7 cellular contexts compared by ENCODE assay signal in genomic region chr17:77164483-77165030, GRCh38. TPM values are rescaled to one million over a fixed set of nuclear protein-coding genes. Genes with fewer than 3 reads are reported as not detected.
DNase-seq lines count a peak whose midpoint lies in the region; ATAC-seq and TF ChIP-seq lines count a peak whose summit lies in the region.

No MANE protein-coding gene starts in this region.

- 64% methylated on average over 6 of the region's 6 CpGs for WGBS in suprapubic skin

- H3K27me3 ChIP-seq in SJCRH30 = no peaks in the 10 kb centered on the region
- no peaks in the 10 kb centered on the region for H3K27me3 ChIP-seq in BE2C
- no peaks in the 10 kb centered on the region for H3K27me3 ChIP-seq in suprapubic skin

- ATAC-seq in Right ventricle myocardium superior (ENCODE audit: poor library complexity) (peak; percentile 78), sciatic nerve (peak; percentile 31)

- H3K36me3 Mint-ChIP-seq in IgD-negative memory B cell = peaks cover 19% of the 10 kb centered on the region

- peaks cover 2 to 13% (median 7%) of the 10 kb centered on the region in 3 donors for H3K9me3 Mint-ChIP-seq in IgD-negative memory B cell

- H3K27me3 Mint-ChIP-seq in IgD-negative memory B cell = no peaks in the 10 kb centered on the region

- H3K4me1 Mint-ChIP-seq in IgD-negative memory B cell = peaks cover 40 to 58% (median 41%) of the 10 kb centered on the region in 3 donors

- TF ChIP-seq CTCF in BE2C (IDR thresholded peaks at IDR 0.05; ENCODE audit: low read depth, low read length) = no peak
- TF ChIP-seq CTCF in suprapubic skin (IDR thresholded peaks at IDR 0.05) = no peak

- H3K4me3 Mint-ChIP-seq in IgD-negative memory B cell = peak overlapping the region in 2 of 4 donors; percentile 82 to 85

- TF ChIP-seq EP300 in suprapubic skin (IDR thresholded peaks at IDR 0.05) = no peak

- peaks cover 3% of the 10 kb centered on the region; the same call in 1 of the 2 replicates for H3K36me3 ChIP-seq in SJCRH30
- H3K36me3 ChIP-seq in BE2C = peaks cover 3% of the 10 kb centered on the region
- no peaks in the 10 kb centered on the region for H3K36me3 ChIP-seq in suprapubic skin

- intact Hi-C loops in Right ventricle myocardium superior (cut with DNase I) (no loop called here), sciatic nerve (cut with DNase I) (no loop called here)

- H3K27ac Mint-ChIP-seq in IgD-negative memory B cell = peak overlapping the region in 2 of 3 donors; percentile 47 to 75

- H3K9me3 ChIP-seq in SJCRH30 (replicated peaks) (peaks cover 14% of the 10 kb centered on the region), BE2C (peaks cover 7% of the 10 kb centered on the region), suprapubic skin (peaks cover 11% of the 10 kb centered on the region)

- TF ChIP-seq POLR2A in suprapubic skin (IDR thresholded peaks at IDR 0.05) = no peak

- H3K27ac ChIP-seq in SJCRH30 = peak overlapping the region; percentile 25
- no peak overlapping the region for H3K27ac ChIP-seq in suprapubic skin

- H3K4me3 ChIP-seq in SJCRH30 (no peak overlapping the region), BE2C (ENCODE audit: low read depth, low read length) (no peak overlapping the region), suprapubic skin (no peak overlapping the region)

- H3K4me1 ChIP-seq in SJCRH30 (peaks cover 34% of the 10 kb centered on the region), BE2C (peaks cover 6% of the 10 kb centered on the region), suprapubic skin (peaks cover 31% of the 10 kb centered on the region)

- DNase-seq in SJCRH30 = peak; percentile 58 to 81
- no peak for DNase-seq in Right ventricle myocardium superior
- no peak for DNase-seq in sciatic nerve (ENCODE audit: low spot score)
- DNase-seq in BE2C = no peak
- no peak for DNase-seq in suprapubic skin (ENCODE audit: low spot score in 2 of 2)
- DNase-seq in activated effector memory CD4-positive, alpha-beta T cell treated with anti-CD3 and anti-CD28 coated beads, Interleukin-2, amount 50 U/mL, for 16 hours = no peak

RNA-seq across cellular contexts. Expression of gene SEC14L1, which starts 23.8 kb away (rescaled TPM):
- polyA plus RNA-seq in IgD-negative memory B cell = 44.4 TPM
- total RNA-seq in SJCRH30 (2014; rRNA removed; shearing (Covaris generic)) = 40.7 and 50.0 TPM in 2 replicates
- total RNA-seq in Right ventricle myocardium superior (63.9 TPM), sciatic nerve (130 TPM), suprapubic skin (10 to 100 TPM; 35.5 to 87.3 (median 51.6) TPM)
- polyA plus RNA-seq in BE2C (2012; ENCODE audit: insufficient read depth, insufficient read length, low read depth) = 36.1 TPM

Comparison
In these comparisons a context has a peak if more than half of its experiments do, and no peak if none do; other contexts are left out.
1. DNase-seq: peak in SJCRH30 (2 of 2); none in Right ventricle myocardium superior (single experiment), sciatic nerve (single experiment), BE2C (single experiment), suprapubic skin (0 of 2) and activated effector memory CD4-positive, alpha-beta T cell treated with anti-CD3 and anti-CD28 coated beads, Interleukin-2, amount 50 U/mL, for 16 hours (single experiment).